17 cellular contexts compared by ENCODE assay signal in genomic region chr11:119702261-119702591, GRCh38. TPM values are rescaled to one million over a fixed set of nuclear protein-coding genes. Genes with fewer than 3 reads are reported as not detected.
DNase-seq lines count a peak whose midpoint lies in the region; ATAC-seq and TF ChIP-seq lines count a peak whose summit lies in the region.
"Had no signal": no experiment of that assay in that cellular context is flagged by ENCODE, and none has a peak within 500 bp of the region (broad histone marks: within the 10 kb centered on the region; RNA-seq: fewer than 3 reads in every experiment).

No MANE protein-coding gene starts in this region.

- H3K27ac ChIP-seq in AG04450 (ENCODE audit: low read depth, low read length): no peak overlapping the region
- H3K27ac ChIP-seq in hepatocyte: no peak overlapping the region
- H3K27ac ChIP-seq: thoracic aorta had no signal

- POLR2A ChIA-PET in AG04450 (lab: Yijun Ruan, JAX): no interaction called here

- H3K4me3 Mint-ChIP-seq in effector memory CD8-positive, alpha-beta T cell: no peak overlapping the region
- H3K4me3 Mint-ChIP-seq: IgD-negative memory B cell had no signal

- no peaks in the 10 kb centered on the region for H3K36me3 ChIP-seq in hepatocyte (replicated peaks; ENCODE audit: insufficient read depth, low read depth)
- H3K36me3 ChIP-seq: spleen, thoracic aorta had no signal

- no peak overlapping the region for H2AFZ ChIP-seq in hepatocyte

- H3K9me3 Mint-ChIP-seq in effector memory CD8-positive, alpha-beta T cell: no peaks in the 10 kb centered on the region

- H3K4me1 ChIP-seq in hepatocyte (ENCODE audit: insufficient read depth): peaks cover 28% of the 10 kb centered on the region

- H3K27me3 Mint-ChIP-seq in effector memory CD8-positive, alpha-beta T cell: peaks cover 8 to 16% of the 10 kb centered on the region in 2 donors
- H3K27me3 Mint-ChIP-seq: IgD-negative memory B cell had no signal

- no peak overlapping the region for H3K4me2 ChIP-seq in hepatocyte

- H3K4me3 ChIP-seq in AG04450 (ENCODE audit: low read depth, low read length) (no peak overlapping the region), hepatocyte (no peak overlapping the region)
- H3K4me3 ChIP-seq: spleen, thoracic aorta had no signal

- no peaks in the 10 kb centered on the region for H3K9me2 ChIP-seq in hepatocyte (replicated peaks; ENCODE audit: insufficient read depth)

- CTCF ChIA-PET in AG04450 (lab: Charles Lee): interaction anchor here (2.0 kb wide), 1 partner anchor 27 kb away, joined by 8 read pairs; the partner anchor contains the start of gene NECTIN1

- H3K27me3 ChIP-seq in AG04450 (ENCODE audit: control insufficient read depth, insufficient read depth, low read length): no peaks in the 10 kb centered on the region
- H3K27me3 ChIP-seq in hepatocyte: no peaks in the 10 kb centered on the region
- H3K27me3 ChIP-seq: spleen had no signal

- peaks cover 3% of the 10 kb centered on the region for H3K36me3 Mint-ChIP-seq in effector memory CD8-positive, alpha-beta T cell (ENCODE audit: insufficient read depth)

- no peak for ATAC-seq in effector memory CD8-positive, alpha-beta T cell (replicated peaks)

- DNase-seq in AG04450 (ENCODE audit: low read depth, low spot score) (peak; percentile 7), M059J (ENCODE audit: low read depth) (peak; percentile 69), astrocyte of the hippocampus (ENCODE audit: low read depth, low spot score) (peak; percentile 47), iris pigment epithelial cell (ENCODE audit: low read depth) (peak; percentile 45), hepatocyte (ENCODE audit: low spot score) (no peak), GM03348 (ENCODE audit: low spot score) (no peak), NCI-H446 treated with DMSO at 0.1 percent for 48 hours (lab: John Stamatoyannopoulos, UW) (no peak)
- no peak for DNase-seq in effector memory CD8-positive, alpha-beta T cell
- DNase-seq: ACHN, activated gamma-delta T cell treated with Interleukin-2 at 50 U/mL for 16 hours, DMS79, NCI-H1436, NCI-H748 treated with DMSO at 0.1 percent for 48 hours, nucleus accumbens, spleen had no signal

- H3K27ac Mint-ChIP-seq in effector memory CD8-positive, alpha-beta T cell: peak overlapping the region in 1 of 2 donors; percentile 29
- H3K27ac Mint-ChIP-seq: IgD-negative memory B cell had no signal

- H3K9me3 ChIP-seq in AG04450 (ENCODE audit: control insufficient read depth, insufficient read depth, low read length) (no peaks in the 10 kb centered on the region; the same call in 1 of the 2 replicates), hepatocyte (ENCODE audit: low read depth) (no peaks in the 10 kb centered on the region)
- H3K9me3 ChIP-seq: spleen, thoracic aorta had no signal

- H3K4me1 Mint-ChIP-seq in effector memory CD8-positive, alpha-beta T cell (ENCODE audit: low read depth in 2 of 2): peaks cover 5% of the 10 kb centered on the region in 2 donors

- 77% methylated on average over 6 of the region's 6 CpGs for WGBS in hepatocyte (ENCODE audit: low lambda C conversion rate, missing lambda C conversion rate)

- TF ChIP-seq CTCF in AG04450 (IDR thresholded peaks at IDR 0.05; ENCODE audit: low read depth, low read length) (no peak), hepatocyte (IDR thresholded peaks at IDR 0.05; ENCODE audit: poor library complexity) (no peak)

- peaks cover 5% of the 10 kb centered on the region for H4K20me1 ChIP-seq in hepatocyte (ENCODE audit: insufficient read depth, poor library complexity, severe bottlenecking)

- peaks cover 6% of the 10 kb centered on the region for H3K79me2 ChIP-seq in hepatocyte

RNA-seq across cellular contexts. Expression of gene NECTIN1, which starts 26.8 kb away (rescaled TPM):
- polyA plus RNA-seq in AG04450 (2011; rRNA removed): 2.8 and 4.5 TPM in 2 replicates
- polyA minus RNA-seq in AG04450 (2011; rRNA and poly(A)+ RNA removed): 11.3 and 12.6 TPM in 2 replicates
- total RNA-seq in M059J (2014; rRNA removed; shearing (Covaris generic)): 1.7 and 2.3 TPM in 2 replicates
- total RNA-seq in hepatocyte: 3.7 and 7.4 TPM in 2 replicates
- polyA plus RNA-seq in hepatocyte: 3.6 and 6.3 TPM in 2 replicates

Comparison
In these comparisons a context has a peak if more than half of its experiments do, and no peak if none do; other contexts are left out.
1. DNase-seq: peak in AG04450 (single experiment), M059J (single experiment), astrocyte of the hippocampus (single experiment) and iris pigment epithelial cell (single experiment); none in hepatocyte (single experiment), effector memory CD8-positive, alpha-beta T cell (0 of 3), GM03348 (single experiment) and NCI-H446 treated with DMSO at 0.1 percent for 48 hours (single experiment).